In genomic region chr1:180530501-180530900, GRCh38 we compare ENCODE assay signal across 12 cellular contexts. TPM values are rescaled to one million over a fixed set of nuclear protein-coding genes. Genes with fewer than 3 reads are reported as not detected.
DNase-seq lines count a peak whose midpoint lies in the region; ATAC-seq and TF ChIP-seq lines count a peak whose summit lies in the region.
"Had no signal": no experiment of that assay in that cellular context is flagged by ENCODE, and none has a peak within 500 bp of the region (broad histone marks: within the 10 kb centered on the region; RNA-seq: fewer than 3 reads in every experiment).

No MANE protein-coding gene starts in this region.

- no peak for DNase-seq in Right ventricle myocardium inferior (ENCODE audit: missing footprints)
- no peak for DNase-seq in right atrium auricular region (ENCODE audit: low spot score)
- peak; percentile 79 to 97 for DNase-seq in cardiac fibroblast (ENCODE audit: low read depth in 2 of 2)
- DNase-seq in left kidney (ENCODE audit: low read depth, low spot score) = peak; percentile 10
- DNase-seq in upper lobe of right lung = no peak
- DNase-seq in NCI-H510A treated with DMSO at 0.1 percent for 48 hours (lab: John Stamatoyannopoulos, UW) = no peak
- DNase-seq in activated effector memory CD4-positive, alpha-beta T cell treated with anti-CD3 and anti-CD28 coated beads, Interleukin-2, amount 50 U/mL, for 16 hours = no peak
- DNase-seq: activated T-cell treated with anti-CD3 and anti-CD28 coated beads for 4 hours, AML-193 had no signal

- H3K9me3 ChIP-seq in right atrium auricular region (no peaks in the 10 kb centered on the region), upper lobe of right lung (no peaks in the 10 kb centered on the region)

- H3K27me3 ChIP-seq in right atrium auricular region (no peaks in the 10 kb centered on the region), upper lobe of right lung (no peaks in the 10 kb centered on the region)

- H3K4me1 ChIP-seq in right atrium auricular region (peaks cover 0 to 11% of the 10 kb centered on the region in 2 donors), upper lobe of right lung (peaks cover 22% of the 10 kb centered on the region)

- ATAC-seq in Right ventricle myocardium inferior = peak; percentile 29
- ATAC-seq in upper lobe of right lung = peak; percentile 92
- no peak for ATAC-seq in HG03135 (IDR thresholded peaks at IDR 0.05; ENCODE audit: unreplicated experiment)

- H3K36me3 ChIP-seq in right atrium auricular region = no peaks in the 10 kb centered on the region
- H3K36me3 ChIP-seq in upper lobe of right lung = no peaks in the 10 kb centered on the region

- H3K27ac ChIP-seq in right atrium auricular region = peak overlapping the region in 1 of 2 donors; percentile 37
- H3K27ac ChIP-seq in upper lobe of right lung = peak overlapping the region; percentile 80
- H3K27ac ChIP-seq: SK-N-MC had no signal

- TF ChIP-seq CTCF in right atrium auricular region (IDR thresholded peaks at IDR 0.05) (no peak), cardiac fibroblast (IDR thresholded peaks at IDR 0.05; ENCODE audit: low read depth, low read length) (no peak), upper lobe of right lung (IDR thresholded peaks at IDR 0.05) (no peak)

- intact Hi-C loops in Right ventricle myocardium inferior (cut with DNase I) = loop anchor here (5.0 kb wide), 1 partner anchor 332 kb away; no protein-coding TSS in a partner anchor
- intact Hi-C loops in upper lobe of right lung (cut with DNase I) = no loop called here

- H3K4me3 ChIP-seq in right atrium auricular region (no peak overlapping the region), cardiac fibroblast (replicated peaks in 1 of 2; ENCODE audit: low read depth in 2 of 2, low read length in 2 of 2) (no peak overlapping the region), upper lobe of right lung (no peak overlapping the region)
- H3K4me3 ChIP-seq: SK-N-MC had no signal

RNA-seq across cellular contexts. Expression of gene ACBD6, which starts 28.1 kb away (rescaled TPM):
- 17.8 TPM for total RNA-seq in Right ventricle myocardium inferior
- 10 to 100 TPM; 24.0 to 29.0 TPM for total RNA-seq in right atrium auricular region
- total RNA-seq in upper lobe of right lung = 33.6 TPM

RNA-seq across cellular contexts. Expression of gene OVAAL, which starts 28.3 kb away (rescaled TPM):
- total RNA-seq in Right ventricle myocardium inferior (2.0 TPM), right atrium auricular region (1 to 10 TPM in 1 of 2 donors, under 1 TPM in 1; 0.70 to 2.0 TPM), upper lobe of right lung (not detected)
- total RNA-seq: neural crest cell had no signal

Comparison
In these comparisons a context has a peak if more than half of its experiments do, and no peak if none do; other contexts are left out.
1. DNase-seq: peak in cardiac fibroblast (2 of 2) and left kidney (single experiment); none in Right ventricle myocardium inferior (single experiment), right atrium auricular region (single experiment), upper lobe of right lung (single experiment), NCI-H510A treated with DMSO at 0.1 percent for 48 hours (single experiment) and activated effector memory CD4-positive, alpha-beta T cell treated with anti-CD3 and anti-CD28 coated beads, Interleukin-2, amount 50 U/mL, for 16 hours (single experiment).